15 cellular contexts compared by ENCODE assay signal in the genomic region with DNA sequence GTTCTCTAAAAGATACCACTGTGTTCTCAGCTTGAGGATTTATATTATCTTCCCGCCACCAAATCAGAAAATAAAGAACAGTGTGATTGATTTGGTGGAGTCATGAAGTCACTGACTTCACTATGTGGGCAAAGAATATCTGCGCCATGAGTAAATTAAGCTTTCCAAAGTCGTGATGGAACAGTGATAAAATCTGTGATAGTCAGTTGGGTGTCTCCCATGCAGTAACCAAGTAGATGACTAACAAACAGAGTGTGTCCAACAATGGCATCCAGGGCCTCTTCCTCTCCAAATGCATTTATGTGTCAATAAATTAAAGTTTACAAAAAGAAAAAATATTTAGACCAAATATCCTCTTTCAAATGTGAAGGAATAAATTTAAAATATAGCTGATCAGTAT.
A peak's percentile ranks its signal among the peaks of the same experiment; 100 is the strongest.
DNase-seq lines count a peak whose midpoint lies in the region; ATAC-seq and TF ChIP-seq lines count a peak whose summit lies in the region.
"Had no signal": no experiment of that assay in that cellular context is flagged by ENCODE, and none has a peak within 500 bp of the region (broad histone marks: within the 10 kb centered on the region; RNA-seq: fewer than 3 reads in every experiment).

No MANE protein-coding gene starts in this region.

- H3K36me3 ChIP-seq in RWPE2 (ENCODE audit: low read depth), result peaks cover 15% of the 10 kb centered on the region
- H3K36me3 ChIP-seq in fibroblast of lung (ENCODE audit: control insufficient read depth, insufficient read depth, low read length), result no peaks in the 10 kb centered on the region
- no peaks in the 10 kb centered on the region for H3K36me3 ChIP-seq in spleen
- H3K36me3 ChIP-seq: HAP-1 had no signal

- H3K9ac ChIP-seq in fibroblast of lung (ENCODE audit: insufficient read depth, low read length), result no peak overlapping the region

- WGBS in spleen, 5 donors, result 74 to 92% (median 76%) methylated on average over 3 of the region's 3 CpGs

- TF ChIP-seq CTCF in RWPE2 (IDR thresholded peaks at IDR 0.05; ENCODE audit: poor library complexity, severe bottlenecking), result no peak
- TF ChIP-seq CTCF in fibroblast of lung (conservative IDR thresholded peaks at IDR 0.05 in 1 of 2, IDR thresholded peaks at IDR 0.05 in 1 of 2; ENCODE audit: low read depth in 1 of 2, low read length in 2 of 2), result no peak
- no peak for TF ChIP-seq CTCF in spleen (IDR thresholded peaks at IDR 0.05 in 8 of 11, conservative IDR thresholded peaks at IDR 0.05 in 3 of 11)

- H3K4me1 ChIP-seq in RWPE2 (ENCODE audit: insufficient read depth, poor library complexity, severe bottlenecking), result peaks cover 81% of the 10 kb centered on the region
- peaks cover 23% of the 10 kb centered on the region for H3K4me1 ChIP-seq in fibroblast of lung (ENCODE audit: control insufficient read depth, extremely low read depth, insufficient read depth, low read length)
- H3K4me1 ChIP-seq in spleen, result peaks cover 0 to 25% (median 11%) of the 10 kb centered on the region in 6 donors
- H3K4me1 ChIP-seq: HAP-1 had no signal

- H3K79me2 ChIP-seq in fibroblast of lung (ENCODE audit: control insufficient read depth, insufficient read depth, low read length), result peaks cover 72% of the 10 kb centered on the region

- ATAC-seq in RWPE2 (ENCODE audit: low read depth) (peak; percentile 52; the same call in 2 of the 3 replicates), HG03097 (IDR thresholded peaks at IDR 0.05; ENCODE audit: low FRiP score, unreplicated experiment) (no peak)

- no peaks in the 10 kb centered on the region for H4K20me1 ChIP-seq in fibroblast of lung (ENCODE audit: control insufficient read depth, extremely low read depth, insufficient read depth, low read length)

- DNase-seq in GM04504 (ENCODE audit: low read depth) (peak; percentile 59), RWPE2 (ENCODE audit: low spot score) (no peak), fibroblast of lung (ENCODE audit: low read depth in 2 of 2) (peak; percentile 57 to 90), spleen (no peak), NCI-H1417 treated with DMSO at 0.1 percent for 48 hours (lab: John Stamatoyannopoulos, UW) (no peak), hippocampal formation (lab: John Stamatoyannopoulos, UW) (no peak)
- DNase-seq: activated naive CD4-positive, alpha-beta T cell treated with anti-CD3 and anti-CD28 coated beads, Interleukin-2, amount 50 U/mL, for 16 hours; KG1; NCI-H1930; posterior cingulate gyrus; stimulated activated CD4-positive, alpha-beta T cell treated with anti-CD3 and anti-CD28 coated beads, Interleukin-4, amount 100 ng/mL, for 4 hours; T-helper 2 cell had no signal

- no peak overlapping the region for H2AFZ ChIP-seq in fibroblast of lung (ENCODE audit: low read length)

- H3K9me3 ChIP-seq in RWPE2 (ENCODE audit: severe bottlenecking), result no peaks in the 10 kb centered on the region
- H3K9me3 ChIP-seq in fibroblast of lung (ENCODE audit: control insufficient read depth, insufficient read depth, low read depth, low read length), result no peaks in the 10 kb centered on the region
- no peaks in the 10 kb centered on the region for H3K9me3 ChIP-seq in spleen
- H3K9me3 ChIP-seq: HAP-1 had no signal

- H3K27me3 ChIP-seq in RWPE2 (ENCODE audit: insufficient read depth, poor library complexity, severe bottlenecking) (no peaks in the 10 kb centered on the region), fibroblast of lung (ENCODE audit: control insufficient read depth, insufficient read depth, low read length) (no peaks in the 10 kb centered on the region), spleen (replicated peaks in 1 of 7) (no peaks in the 10 kb centered on the region)

- H3K4me2 ChIP-seq in fibroblast of lung (ENCODE audit: extremely low read depth, insufficient read depth, low read length), result no peak overlapping the region

- H3K27ac ChIP-seq in RWPE2 (ENCODE audit: poor library complexity, severe bottlenecking) (peak overlapping the region; percentile 100), fibroblast of lung (ENCODE audit: insufficient read depth, low read length) (peak overlapping the region; percentile 7), spleen (peak overlapping the region in 6 of 8 donors; percentile 50 to 72 (median 60))

- H3K4me3 ChIP-seq in RWPE2 (ENCODE audit: severe bottlenecking) (no peak overlapping the region), fibroblast of lung (replicated peaks in 1 of 4; ENCODE audit: control extremely low read depth in 1 of 4, insufficient read depth in 1 of 4, low read depth in 3 of 4, low read length in 4 of 4) (no peak overlapping the region), spleen (no peak overlapping the region)
- H3K4me3 ChIP-seq: HAP-1, lung had no signal

- TF ChIP-seq POLR2A in spleen (IDR thresholded peaks at IDR 0.05), result no peak

- intact Hi-C loops in spleen (cut with DNase I; ENCODE audit: low total_unique reads), result no loop called here

Comparison
In these comparisons a context has a peak if more than half of its experiments do, and no peak if none do; other contexts are left out.
1. DNase-seq: peak in GM04504 (single experiment) and fibroblast of lung (2 of 2); none in RWPE2 (single experiment), spleen (single experiment), NCI-H1417 treated with DMSO at 0.1 percent for 48 hours (single experiment) and hippocampal formation (0 of 2).
2. H3K27ac ChIP-seq: peak in every context shown above with its lines; median percentile 100 in RWPE2; 60 in spleen; 7 in fibroblast of lung.